Comparison of ENCODE assay signal across 14 cellular contexts in the genomic region with DNA sequence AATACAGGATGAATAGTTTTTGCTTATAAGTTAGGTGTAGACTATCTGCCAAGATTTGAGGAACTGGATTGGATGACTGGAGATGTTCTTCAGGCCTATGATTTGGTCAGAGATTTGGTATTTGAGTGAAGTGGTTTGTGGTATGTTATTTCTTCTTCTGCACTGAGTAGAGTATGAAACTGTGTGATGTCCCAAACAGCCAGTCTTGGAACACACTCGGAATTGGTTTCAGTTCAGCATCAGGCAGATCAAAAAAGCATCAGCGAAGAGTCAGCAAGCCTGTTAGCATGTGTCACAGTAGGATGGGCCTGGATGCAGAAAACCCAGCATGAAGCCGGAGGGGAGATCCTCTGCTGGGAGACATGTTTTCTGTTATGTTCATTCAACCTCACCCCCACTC.
DNase-seq lines count a peak whose midpoint lies in the region; ATAC-seq and TF ChIP-seq lines count a peak whose summit lies in the region.
"Had no signal": no experiment of that assay in that cellular context is flagged by ENCODE, and none has a peak within 500 bp of the region (broad histone marks: within the 10 kb centered on the region; RNA-seq: fewer than 3 reads in every experiment).

No MANE protein-coding gene starts in this region.

- peak; percentile 95 for DNase-seq in GM04503 (ENCODE audit: low read depth)
- DNase-seq in adipocyte (ENCODE audit: low read depth) = peak; percentile 84
- DNase-seq in fibroblast of the conjunctiva (ENCODE audit: low read depth) = peak; percentile 81
- DNase-seq in skeletal muscle cell (ENCODE audit: low read depth) = peak; percentile 75
- DNase-seq in NOMO-1 treated with DMSO at 0.1 percent for 48 hours (lab: John Stamatoyannopoulos, UW; ENCODE audit: unreplicated experiment) = no peak
- DNase-seq in stimulated activated CD4-positive, alpha-beta T cell treated with anti-CD3 and anti-CD28 coated beads, Interleukin-2, amount 100 ng/mL, for 48 hours = no peak
- DNase-seq in CD8-positive, alpha-beta T cell = no peak
- DNase-seq: COR-L47; cortex of kidney; NCI-H1105 treated with DMSO at 0.1 percent for 48 hours; stimulated activated naive CD4-positive, alpha-beta T cell had no signal

- peaks cover 2% of the 10 kb centered on the region for H3K4me1 Mint-ChIP-seq in CD8-positive, alpha-beta T cell (ENCODE audit: low read depth)

- H3K36me3 Mint-ChIP-seq in CD8-positive, alpha-beta T cell = no peaks in the 10 kb centered on the region
- H3K36me3 Mint-ChIP-seq: WTC11 had no signal

- no peak overlapping the region for H3K27ac Mint-ChIP-seq in CD8-positive, alpha-beta T cell
- H3K27ac Mint-ChIP-seq: activated naive CD8-positive, alpha-beta T cell; WTC11 had no signal

- H3K9me3 ChIP-seq in adipocyte (ENCODE audit: control insufficient read depth, low read length) = no peaks in the 10 kb centered on the region
- H3K9me3 ChIP-seq in CD8-positive, alpha-beta T cell (ENCODE audit: low read length) = no peaks in the 10 kb centered on the region

- no peak overlapping the region for H3K4me3 Mint-ChIP-seq in CD8-positive, alpha-beta T cell
- H3K4me3 Mint-ChIP-seq: activated naive CD8-positive, alpha-beta T cell; WTC11 had no signal

- H3K27me3 Mint-ChIP-seq in CD8-positive, alpha-beta T cell (ENCODE audit: low read depth) = no peaks in the 10 kb centered on the region
- H3K27me3 Mint-ChIP-seq: activated naive CD8-positive, alpha-beta T cell had no signal

- no peak overlapping the region for H3K27ac ChIP-seq in CD8-positive, alpha-beta T cell (ENCODE audit: low read depth, low read length)

- intact Hi-C loops in CD8-positive, alpha-beta T cell (cut with DNase I, micrococcal nuclease) = loop anchor here (2.0 to 10.0 kb wide), 3 partner anchors 19 to 1009 kb away; no protein-coding TSS in a partner anchor

- CTCF ChIA-PET in CD8-positive, alpha-beta T cell (lab: Charles Lee) = no interaction called here

- POLR2A ChIA-PET in CD8-positive, alpha-beta T cell (lab: Charles Lee) = no interaction called here

- no peak overlapping the region for H3K4me3 ChIP-seq in adipocyte (ENCODE audit: low read length)
- H3K4me3 ChIP-seq in skeletal muscle cell (ENCODE audit: low read depth, low read length) = no peak overlapping the region
- H3K4me3 ChIP-seq in CD8-positive, alpha-beta T cell (ENCODE audit: low read depth, low read length) = no peak overlapping the region

- peaks cover 11% of the 10 kb centered on the region for H3K9me3 Mint-ChIP-seq in CD8-positive, alpha-beta T cell

- no peak for TF ChIP-seq CTCF in CD8-positive, alpha-beta T cell (IDR thresholded peaks at IDR 0.05)

- peaks cover 39% of the 10 kb centered on the region for H3K4me1 ChIP-seq in adipocyte (ENCODE audit: control insufficient read depth, insufficient read depth, low read length)
- no peaks in the 10 kb centered on the region for H3K4me1 ChIP-seq in CD8-positive, alpha-beta T cell (ENCODE audit: insufficient read depth, low read length)

- ATAC-seq in CD8-positive, alpha-beta T cell = no peak
- ATAC-seq: HepG2, WTC11 had no signal

- H3K27me3 ChIP-seq in adipocyte (replicated peaks; ENCODE audit: control insufficient read depth, insufficient read depth, low read length) = no peaks in the 10 kb centered on the region
- no peaks in the 10 kb centered on the region for H3K27me3 ChIP-seq in CD8-positive, alpha-beta T cell (ENCODE audit: insufficient read depth, low read length)

- peaks cover 2% of the 10 kb centered on the region for H3K36me3 ChIP-seq in adipocyte (ENCODE audit: control insufficient read depth, insufficient read depth, low read length, severe bottlenecking)
- H3K36me3 ChIP-seq in CD8-positive, alpha-beta T cell (ENCODE audit: insufficient read depth, low read length) = no peaks in the 10 kb centered on the region

- H3K9ac ChIP-seq in adipocyte (ENCODE audit: low read length) = no peak overlapping the region

Comparison
In these comparisons a context has a peak if more than half of its experiments do, and no peak if none do; other contexts are left out.
1. DNase-seq: peak in GM04503 (single experiment), adipocyte (single experiment), fibroblast of the conjunctiva (single experiment) and skeletal muscle cell (single experiment); none in NOMO-1 treated with DMSO at 0.1 percent for 48 hours (single experiment), stimulated activated CD4-positive, alpha-beta T cell treated with anti-CD3 and anti-CD28 coated beads, Interleukin-2, amount 100 ng/mL, for 48 hours (0 of 2) and CD8-positive, alpha-beta T cell (0 of 7).